In genomic region chr5:151696470-151697061, GRCh38 we compare ENCODE assay signal across 10 cellular contexts. TPM values are rescaled to one million over a fixed set of nuclear protein-coding genes. Genes with fewer than 3 reads are reported as not detected.
A peak's percentile ranks its signal among the peaks of the same experiment; 100 is the strongest.
DNase-seq lines count a peak whose midpoint lies in the region; ATAC-seq, FAIRE-seq and TF ChIP-seq lines count a peak whose summit lies in the region.
"Had no signal": no experiment of that assay in that cellular context is flagged by ENCODE, and none has a peak within 500 bp of the region (broad histone marks: within the 10 kb centered on the region; RNA-seq: fewer than 3 reads in every experiment).

No MANE protein-coding gene starts in this region.

- no peaks in the 10 kb centered on the region for H3K79me2 ChIP-seq in H1 (ENCODE audit: control insufficient read depth in 1 of 2, insufficient read depth in 2 of 2, low read length in 2 of 2)

- peak overlapping the region; percentile 97 for H2AFZ ChIP-seq in H1 (ENCODE audit: low read length)

- H3K4me1 ChIP-seq in H1 (replicated peaks in 1 of 4; ENCODE audit: control insufficient read depth in 3 of 4, insufficient read depth in 4 of 4, low read length in 3 of 4), result peaks cover 3 to 14% (median 6%) of the 10 kb centered on the region in 4 experiments
- peaks cover 0 to 5% of the 10 kb centered on the region in 2 donors for H3K4me1 ChIP-seq in lung (ENCODE audit: control insufficient read depth in 2 of 2, insufficient read depth in 2 of 2, low read length in 2 of 2)
- H3K4me1 ChIP-seq in transverse colon, result peaks cover 0 to 9% (median 6%) of the 10 kb centered on the region in 4 donors
- H3K4me1 ChIP-seq in Caco-2, result peaks cover 23% of the 10 kb centered on the region

- H3K9me3 ChIP-seq in H1 (ENCODE audit: insufficient read depth in 2 of 2, low read depth in 1 of 2, low read length in 1 of 2), result no peaks in the 10 kb centered on the region
- no peaks in the 10 kb centered on the region for H3K9me3 ChIP-seq in lung (ENCODE audit: control insufficient read depth in 2 of 2, insufficient read depth in 1 of 2, low read length in 1 of 2)
- H3K9me3 ChIP-seq in transverse colon, result no peaks in the 10 kb centered on the region
- no peaks in the 10 kb centered on the region for H3K9me3 ChIP-seq in Caco-2

- ATAC-seq in lung (ENCODE audit: insufficient read depth, low FRiP score), result peak; percentile 22
- ATAC-seq in HG02763 (IDR thresholded peaks at IDR 0.05; ENCODE audit: unreplicated experiment), result no peak

- H4K8ac ChIP-seq in H1 (ENCODE audit: extremely low read depth, insufficient read depth, low read length), result peak overlapping the region; percentile 68; the same call in 1 of the 2 replicates

- no peak for TF ChIP-seq CTCF in H1 (IDR thresholded peaks at IDR 0.05; ENCODE audit: control extremely low read depth in 1 of 3, insufficient read depth in 1 of 3, low read depth in 1 of 3, low read length in 3 of 3)
- TF ChIP-seq CTCF in lung (IDR thresholded peaks at IDR 0.05; ENCODE audit: control extremely low read depth, extremely low read depth), result no peak
- no peak for TF ChIP-seq CTCF in transverse colon (IDR thresholded peaks at IDR 0.05)
- no peak for TF ChIP-seq CTCF in Caco-2 (IDR thresholded peaks at IDR 0.05; ENCODE audit: insufficient read depth in 1 of 2, low read depth in 1 of 2, low read length in 1 of 2, severe bottlenecking in 1 of 2, unreplicated experiment in 1 of 2)

- no peaks in the 10 kb centered on the region for H3K36me3 Mint-ChIP-seq in Caco-2 (ENCODE audit: insufficient read depth, unreplicated experiment)

- no peaks in the 10 kb centered on the region for H4K20me1 ChIP-seq in H1 (replicated peaks in 1 of 2; ENCODE audit: control insufficient read depth in 1 of 2, insufficient read depth in 2 of 2, low read length in 2 of 2)

- H3K23me2 ChIP-seq in H1 (ENCODE audit: low read depth, low read length), result no peaks in the 10 kb centered on the region

- no peak overlapping the region for H2AK5ac ChIP-seq in H1 (ENCODE audit: low read depth, low read length)

- no peak overlapping the region for H3K27ac Mint-ChIP-seq in Caco-2 (ENCODE audit: unreplicated experiment)

- peak overlapping the region in 2 of 4 experiments; percentile 25 to 26; a peak in 3 of 7 replicates for H3K9ac ChIP-seq in H1 (replicated peaks in 1 of 4; ENCODE audit: extremely low read depth in 1 of 4, low read depth in 3 of 4, low read length in 3 of 4)

- peak overlapping the region in 3 of 4 experiments; percentile 15 to 43 (median 17); a peak in 4 of 8 replicates for H3K4me3 ChIP-seq in H1 (ENCODE audit: extremely low read depth in 1 of 4, insufficient read depth in 2 of 4, low read depth in 3 of 4, low read length in 4 of 4)
- no peak overlapping the region for H3K4me3 ChIP-seq in lung
- H3K4me3 ChIP-seq in transverse colon, result no peak overlapping the region
- no peak overlapping the region for H3K4me3 ChIP-seq in Caco-2 (ENCODE audit: low read depth, low read length)

- no peak overlapping the region for H3K4ac ChIP-seq in H1 (replicated peaks; ENCODE audit: insufficient read length, low read depth, low read length)

- H3K4me1 Mint-ChIP-seq in Caco-2 (ENCODE audit: low read depth, unreplicated experiment), result peaks cover 18% of the 10 kb centered on the region

- H4K5ac ChIP-seq in H1 (ENCODE audit: insufficient read length, low read depth, low read length), result no peak overlapping the region

- FAIRE-seq in H1 (lab: Jason Lieb, UNC), result no peak

- no peak overlapping the region for H3K14ac ChIP-seq in H1 (ENCODE audit: insufficient read length)

- no peak overlapping the region; the same call in 1 of the 2 replicates for H2BK5ac ChIP-seq in H1 (ENCODE audit: low read depth, low read length)

- TF ChIP-seq EP300 in H1 (IDR thresholded peaks at IDR 0.05; ENCODE audit: borderline replicate concordance in 1 of 2, low read depth in 2 of 2, low read length in 2 of 2) (no peak), transverse colon (IDR thresholded peaks at IDR 0.05; ENCODE audit: low read depth) (no peak)

- peak overlapping the region; percentile 42; the same call in 1 of the 2 replicates for H3K18ac ChIP-seq in H1 (ENCODE audit: extremely low read depth, low read length)

- TF ChIP-seq POLR2A in H1 (IDR thresholded peaks at IDR 0.05; ENCODE audit: control extremely low read depth in 1 of 2, low read depth in 2 of 2, low read length in 2 of 2), result peak in 1 of 2 experiments; percentile 44; a peak in 1 of 3 replicates
- no peak for TF ChIP-seq POLR2A in transverse colon (IDR thresholded peaks at IDR 0.05)

- DNase-seq in DMS 273 (lab: John Stamatoyannopoulos, UW; ENCODE audit: unreplicated experiment) (peak; percentile 72), DMS 273 treated with DMSO at 0.1 percent for 48 hours (lab: John Stamatoyannopoulos, UW) (no peak), H1 (ENCODE audit: low read depth in 1 of 2, low spot score in 2 of 2) (peak in 1 of 2 experiments; percentile 60), lung (ENCODE audit: low spot score) (peak; percentile 49), transverse colon (no peak), Caco-2 (no peak), NCI-H146 (lab: John Stamatoyannopoulos, UW) (no peak)
- DNase-seq: cortex of kidney had no signal

- H3K4me3 Mint-ChIP-seq in Caco-2 (ENCODE audit: unreplicated experiment), result no peak overlapping the region

- intact Hi-C loops in transverse colon (cut with DNase I; ENCODE audit: low total_unique reads), result no loop called here
- intact Hi-C loops in Caco-2 (cut with micrococcal nuclease; ENCODE audit: unreplicated experiment), result loop anchor here (5.0 kb wide), 1 partner anchor 46 kb away; no protein-coding TSS in a partner anchor

- H2BK120ac ChIP-seq in H1 (replicated peaks; ENCODE audit: low read depth, low read length), result no peak overlapping the region

- no peaks in the 10 kb centered on the region for H3K9me3 Mint-ChIP-seq in Caco-2 (ENCODE audit: unreplicated experiment)

- no peaks in the 10 kb centered on the region for H3K36me3 ChIP-seq in H1 (ENCODE audit: control insufficient read depth in 2 of 4, insufficient read depth in 4 of 4, low read length in 3 of 4)
- H3K36me3 ChIP-seq in lung (ENCODE audit: control insufficient read depth in 2 of 2, insufficient read depth in 2 of 2, low read length in 2 of 2), result no peaks in the 10 kb centered on the region
- no peaks in the 10 kb centered on the region for H3K36me3 ChIP-seq in transverse colon
- no peaks in the 10 kb centered on the region for H3K36me3 ChIP-seq in Caco-2 (ENCODE audit: control insufficient read depth, insufficient read depth, low read length)

- no peak for TF ChIP-seq RAD21 in H1 (IDR thresholded peaks at IDR 0.05 in 1 of 2, conservative IDR thresholded peaks at IDR 0.05 in 1 of 2; ENCODE audit: low read depth in 2 of 2, low read length in 2 of 2)

- no peak overlapping the region for H3K27ac ChIP-seq in H1 (ENCODE audit: low read depth, low read length)
- H3K27ac ChIP-seq in lung (ENCODE audit: low read depth in 1 of 2, low read length in 1 of 2), result peak overlapping the region; percentile 46 to 50
- H3K27ac ChIP-seq in transverse colon, result peak overlapping the region; percentile 65 to 79 (median 76)
- H3K27ac ChIP-seq: 22Rv1 had no signal

- BruUV-seq in Caco-2 (replicated peaks; lab: Mats Ljungman, UMichigan), result no TSS peak

- H3K27me3 ChIP-seq in H1 (replicated peaks in 1 of 4; ENCODE audit: control insufficient read depth in 3 of 4, extremely low read depth in 1 of 4, insufficient read depth in 3 of 4, low read length in 3 of 4), result no peaks in the 10 kb centered on the region
- no peaks in the 10 kb centered on the region for H3K27me3 ChIP-seq in lung (ENCODE audit: control insufficient read depth, insufficient read depth)
- H3K27me3 ChIP-seq in transverse colon, result no peaks in the 10 kb centered on the region
- H3K27me3 ChIP-seq in Caco-2 (replicated peaks; ENCODE audit: control insufficient read depth, insufficient read depth, low read length), result no peaks in the 10 kb centered on the region

- H3K56ac ChIP-seq in H1 (replicated peaks; ENCODE audit: insufficient read length, low read depth, low read length), result no peak overlapping the region

- H2BK20ac ChIP-seq in H1 (ENCODE audit: low read length), result peak overlapping the region; percentile 97; the same call in 1 of the 2 replicates

- in situ Hi-C loops in transverse colon (cut with MboI; ENCODE audit: low pct_ligation_motif_present in 1 of 4, low pct_unique_long_range_greater_than_20kb in 1 of 4, low sequenced_read_pairs in 3 of 4), result no loop called here

- H2BK12ac ChIP-seq in H1 (ENCODE audit: low read depth, low read length), result peak overlapping the region; percentile 94; the same call in 1 of the 2 replicates

- H3K4me2 ChIP-seq in H1 (ENCODE audit: insufficient read depth in 1 of 2, low read depth in 2 of 2, low read length in 2 of 2), result peak overlapping the region; percentile 46 to 70

- H3K27me3 Mint-ChIP-seq in Caco-2 (ENCODE audit: insufficient read depth, unreplicated experiment), result no peaks in the 10 kb centered on the region

- WGBS in H1 (ENCODE audit: extremely low coverage in 1 of 2, insufficient coverage in 1 of 2, insufficient read length in 1 of 2, insufficient replicate concordance in 2 of 2, low coverage in 1 of 2, low lambda C conversion rate in 2 of 2, missing lambda C conversion rate in 1 of 2), 2 experiments, result 33% methylated on average over 20 of the region's 20 CpGs; no CpG with 5 or more reads in 1 of the 2 experiments
- 49 to 61% methylated on average over 20 of the region's 20 CpGs for WGBS in lung, 2 donors
- 48 to 67% methylated on average over 4 to 20 of the region's 20 CpGs for WGBS in transverse colon (ENCODE audit: low coverage in 1 of 2), 2 donors

- no peak overlapping the region; the same call in 1 of the 2 replicates for H2BK15ac ChIP-seq in H1 (ENCODE audit: low read length)

- CTCF ChIA-PET in H1 (lab: Charles Lee; ENCODE audit: partially characterized antibody) (interaction anchor here (0.9 to 7.9 kb wide), 13 partner anchors 9 to 176 kb away, joined by 3 to 53 read pairs (median 9); partner anchors contain the start of gene SPARC), Caco-2 (lab: Charles Lee) (no interaction called here)

- POLR2A ChIA-PET in H1 (lab: Charles Lee; ENCODE audit: partially characterized antibody), result interaction anchor here (1.0 to 2.1 kb wide), 13 partner anchors 7 to 74 kb away, joined by 3 to 14 read pairs (median 4); partner anchors contain the start of gene SPARC
- POLR2A ChIA-PET in Caco-2 (lab: Charles Lee), result no interaction called here

- H4K91ac ChIP-seq in H1 (replicated peaks; ENCODE audit: insufficient read length, low read length), result no peak overlapping the region

- H3K23ac ChIP-seq in H1 (ENCODE audit: insufficient read length), result no peak overlapping the region

- no peaks in the 10 kb centered on the region for H3K79me1 ChIP-seq in H1 (ENCODE audit: low read depth, low read length)

RNA-seq across cellular contexts. Expression of gene SPARC, which starts 9.9 kb away (rescaled TPM):
- total RNA-seq in H1 (2021; fragmentation: NEBNext Ultra II Directional; extraction: Animal tissue kit (Norgen Biotek cat#: 25700)), result 438 and 452 TPM in 2 replicates
- polyA plus RNA-seq in H1 (2011; rRNA removed) (375 and 434 TPM in 2 replicates), lung (100 to 1,000 TPM; 145 to 850 TPM)
- 385 TPM for polyA plus RNA-seq in H1 (2011; cell fraction: cytosol; rRNA removed)
- 501 TPM for polyA plus RNA-seq in H1 (2011; cell fraction: nucleus; rRNA removed)
- 385 to 537 TPM (median 495 TPM) in 4 replicates for polyA plus RNA-seq in H1 (2012, experiment 1 of 2)
- 164 TPM for polyA plus RNA-seq in H1 (2012, experiment 2 of 2)
- polyA plus RNA-seq in H1 (2013, experiment 1 of 2), result 450 TPM
- 478 TPM for polyA plus RNA-seq in H1 (2013, experiment 2 of 2)
- 271 and 297 TPM in 2 replicates for polyA minus RNA-seq in H1 (2011; rRNA and poly(A)+ RNA removed)
- polyA minus RNA-seq in H1 (2011; cell fraction: cytosol; rRNA and poly(A)+ RNA removed), result 203 TPM
- polyA minus RNA-seq in H1 (2011; cell fraction: nucleus; rRNA and poly(A)+ RNA removed), result 95.3 TPM
- total RNA-seq in lung (1,000 to 10,000 TPM in 1 of 2 donors, 100 to 1,000 TPM in 1; 985 to 1,186 TPM), transverse colon (100 to 1,000 TPM in 1 of 4 donors, 10 to 100 TPM in 3; 47.9 to 267 (median 85.1) TPM), Caco-2 (2022) (16.1 and 22.7 TPM in 2 replicates)

Comparison
In these comparisons a context has a peak if more than half of its experiments do, and no peak if none do; other contexts are left out.
1. DNase-seq: peak in DMS 273 (single experiment) and lung (single experiment); none in DMS 273 treated with DMSO at 0.1 percent for 48 hours (single experiment), transverse colon (single experiment), Caco-2 (0 of 2) and NCI-H146 (single experiment).
2. H3K4me3 ChIP-seq: peak in H1 (3 of 4); none in lung (single experiment), transverse colon (0 of 4) and Caco-2 (single experiment).